Comparison of ENCODE assay signal across 36 cellular contexts in the genomic region with DNA sequence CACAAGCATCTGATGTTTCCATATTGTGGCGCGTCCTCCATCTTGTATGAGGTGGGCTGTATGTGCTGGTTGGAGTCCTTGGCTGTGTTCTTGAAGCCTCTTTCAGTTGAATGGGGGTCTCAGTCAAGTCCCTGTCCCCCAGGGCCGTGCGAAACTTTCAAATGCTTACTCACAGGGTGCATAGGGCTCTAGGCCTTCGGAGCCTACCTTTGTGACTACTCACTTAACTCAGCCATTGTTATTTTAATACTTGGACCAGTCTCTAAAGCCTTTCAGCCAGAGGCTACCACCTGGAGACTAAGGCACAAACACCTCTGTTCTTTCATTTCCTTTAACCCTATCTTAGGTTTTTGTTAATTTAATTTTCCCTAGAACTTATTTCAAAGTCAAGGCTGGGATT.
"Had no signal": no experiment of that assay in that cellular context is flagged by ENCODE, and none has a peak within 500 bp of the region (broad histone marks: within the 10 kb centered on the region; RNA-seq: fewer than 3 reads in every experiment).

No MANE protein-coding gene starts in this region.

- H3K4me3 ChIP-seq: MG63 had no signal

- H3K4me3 Mint-ChIP-seq: activated CD8-positive, alpha-beta T cell treated with anti-CD3 and anti-CD28 coated beads for 36 hours; activated naive CD8-positive, alpha-beta T cell treated with anti-CD3 and anti-CD28 coated beads for 36 hours; activated T-cell treated with anti-CD3 and anti-CD28 coated beads, Interleukin-2, amount 50 U/mL, for 72 hours; activated T-helper 17 cell treated with anti-CD3 and anti-CD28 coated beads, Interleukin-2, amount 50 U/mL, for 72 hours had no signal

- H3K9me3 ChIP-seq: MG63 had no signal

- H3K36me3 Mint-ChIP-seq: activated naive CD8-positive, alpha-beta T cell treated with anti-CD3 and anti-CD28 coated beads for 36 hours had no signal

- H3K4me1 Mint-ChIP-seq: activated naive CD8-positive, alpha-beta T cell treated with anti-CD3 and anti-CD28 coated beads for 36 hours; activated T-helper 17 cell treated with anti-CD3 and anti-CD28 coated beads, Interleukin-2, amount 50 U/mL, for 72 hours had no signal

- ATAC-seq: activated CD8-positive, alpha-beta T cell treated with anti-CD3 and anti-CD28 coated beads for 36 hours; activated T-cell treated with anti-CD3 and anti-CD28 coated beads, Interleukin-2, amount 50 U/mL, for 72 hours; activated T-helper 17 cell treated with anti-CD3 and anti-CD28 coated beads, Interleukin-2, amount 50 U/mL, for 72 hours had no signal

- H3K27ac Mint-ChIP-seq: activated CD8-positive, alpha-beta T cell treated with anti-CD3 and anti-CD28 coated beads for 36 hours; activated naive CD8-positive, alpha-beta T cell treated with anti-CD3 and anti-CD28 coated beads for 36 hours; activated T-cell treated with anti-CD3 and anti-CD28 coated beads, Interleukin-2, amount 50 U/mL, for 72 hours; activated T-helper 17 cell treated with anti-CD3 and anti-CD28 coated beads, Interleukin-2, amount 50 U/mL, for 72 hours had no signal

- H3K27me3 ChIP-seq: brain microvascular endothelial cell, MG63 had no signal

- DNase-seq: activated CD4-positive, alpha-beta T cell treated with anti-CD3 and anti-CD28 coated beads for 1 hour; activated CD4-positive, alpha-beta T cell treated with anti-CD3 and anti-CD28 coated beads for 48 hours; activated CD4-positive, alpha-beta T cell treated with anti-CD3 and anti-CD28 coated beads, Interleukin-2, amount 50 U/mL, for 4 hours; activated CD4-positive, CD25-positive, alpha-beta regulatory T cell; activated CD8-positive, alpha-beta T cell treated with anti-CD3 and anti-CD28 coated beads for 36 hours; activated effector memory CD4-positive, alpha-beta T cell treated with anti-CD3 and anti-CD28 coated beads, Interleukin-2, amount 50 U/mL, for 16 hours; activated naive CD4-positive, alpha-beta T cell; activated naive CD4-positive, alpha-beta T cell treated with anti-CD3 and anti-CD28 coated beads, Interleukin-2, amount 50 U/mL, for 16 hours; activated naive CD8-positive, alpha-beta T cell treated with anti-CD3 and anti-CD28 coated beads for 36 hours; activated T-cell treated with anti-CD3 and anti-CD28 coated beads, Interleukin-2, amount 50 U/mL, for 1 hour; activated T-cell treated with anti-CD3 and anti-CD28 coated beads, Interleukin-2, amount 50 U/mL, for 72 hours; amniotic stem cell; aorta; brain microvascular endothelial cell; central memory CD4-positive, alpha-beta T cell; Kasumi-1; MG63; NCI-H1048; NCI-H1105 treated with DMSO at 0.1 percent for 48 hours; NCI-H1436; NCI-H1694; NCI-H1930; NCI-H2081 treated with DMSO at 0.1 percent for 48 hours; NCI-H226; NCI-H446 treated with DMSO at 0.1 percent for 48 hours; NCI-H526; NCI-H748 treated with DMSO at 0.1 percent for 48 hours; NK-92 treated with Interleukin-12 subunit alpha and Interleukin-12 subunit beta, amount 100 ng/mL, for 24 hours; OCI-M1; Right ventricle myocardium superior; SW 1271; T-helper 1 cell; T-helper 2 cell; T-helper 9 cell had no signal

- H3K36me3 ChIP-seq: brain microvascular endothelial cell, MG63 had no signal

- H3K27ac ChIP-seq: brain microvascular endothelial cell, VCaP had no signal

- H3K27me3 Mint-ChIP-seq: activated CD8-positive, alpha-beta T cell treated with anti-CD3 and anti-CD28 coated beads for 36 hours; activated naive CD8-positive, alpha-beta T cell treated with anti-CD3 and anti-CD28 coated beads for 36 hours had no signal
